9 cellular contexts compared by ENCODE assay signal in genomic region chrX:139931646-139932076, GRCh38. TPM values are rescaled to one million over a fixed set of nuclear protein-coding genes. Genes with fewer than 3 reads are reported as not detected.
A peak's percentile ranks its signal among the peaks of the same experiment; 100 is the strongest.
DNase-seq lines count a peak whose midpoint lies in the region; ATAC-seq, FAIRE-seq and TF ChIP-seq lines count a peak whose summit lies in the region.
"Had no signal": no experiment of that assay in that cellular context is flagged by ENCODE, and none has a peak within 500 bp of the region (broad histone marks: within the 10 kb centered on the region; RNA-seq: fewer than 3 reads in every experiment).

No MANE protein-coding gene starts in this region.

- DNase-seq in A549 (ENCODE audit: low read depth in 1 of 2, low spot score in 1 of 2) (no peak), HL-60 (ENCODE audit: low read depth in 1 of 2, low spot score in 1 of 2) (no peak), breast epithelium (ENCODE audit: low spot score in 2 of 2) (peak in 1 of 2 donors; percentile 19), mucosa of descending colon (no peak), DMS79 (lab: John Stamatoyannopoulos, UW) (no peak)
- DNase-seq in effector CD8-positive, alpha-beta T cell (lab: John Stamatoyannopoulos, UW): no peak
- DNase-seq in stimulated activated CD4-positive, alpha-beta T cell treated with anti-CD3 and anti-CD28 coated beads, Interleukin-12 subunit alpha, Interleukin-12 subunit beta, amount 100 ng/mL, for 4 hours: no peak

- H3K27ac ChIP-seq in A549 (peak overlapping the region; percentile 88 to 99), HL-60 (replicated peaks) (peak overlapping the region; percentile 58; the same call in 1 of the 2 replicates), breast epithelium (peak overlapping the region; percentile 96 to 98)

- POLR2A ChIA-PET in A549 (lab: Yijun Ruan, JAX): interaction anchor here (0.7 kb wide), 1 partner anchor 24 kb away, joined by 3 read pairs; no protein-coding TSS in a partner anchor

- 5% methylated on average over 16 of the region's 33 CpGs for WGBS in A549 (ENCODE audit: missing lambda C conversion rate)

- no peak for TF ChIP-seq RAD21 in A549 (conservative IDR thresholded peaks at IDR 0.05 in 1 of 2, IDR thresholded peaks at IDR 0.05 in 1 of 2)

- CTCF ChIA-PET in A549 (lab: Yijun Ruan, JAX): no interaction called here

- ATAC-seq in A549: peak in 1 of 2 experiments; percentile 0; a peak in 1 of 6 replicates
- ATAC-seq in mucosa of descending colon: no peak
- ATAC-seq in GM18870 (IDR thresholded peaks at IDR 0.05; ENCODE audit: unreplicated experiment): no peak

- H3K4me1 ChIP-seq in A549 (no peaks in the 10 kb centered on the region), breast epithelium (no peaks in the 10 kb centered on the region), mucosa of descending colon (ENCODE audit: low read depth) (no peaks in the 10 kb centered on the region)

- H3K9me3 ChIP-seq in A549 (no peaks in the 10 kb centered on the region), breast epithelium (no peaks in the 10 kb centered on the region), mucosa of descending colon (no peaks in the 10 kb centered on the region)

- H3K27me3 ChIP-seq in HL-60 (ENCODE audit: insufficient read depth, poor library complexity, severe bottlenecking): no peaks in the 10 kb centered on the region
- peaks cover 0 to 23% of the 10 kb centered on the region in 2 donors for H3K27me3 ChIP-seq in breast epithelium

- H3K4me3 ChIP-seq in A549 (peak overlapping the region; percentile 85), HL-60 (replicated peaks; ENCODE audit: insufficient read depth, low read length) (peak overlapping the region; percentile 56), breast epithelium (peak overlapping the region; percentile 73 to 80 (median 79)), mucosa of descending colon (peak overlapping the region; percentile 75)

- H3K4me2 ChIP-seq in A549: peak overlapping the region; percentile 93

- TF ChIP-seq POLR2A in A549 (IDR thresholded peaks at IDR 0.05; ENCODE audit: low read length) (no peak), breast epithelium (IDR thresholded peaks at IDR 0.05) (no peak)

- TF ChIP-seq CTCF in A549 (IDR thresholded peaks at IDR 0.05): no peak
- no peak for TF ChIP-seq CTCF in HL-60 (IDR thresholded peaks at IDR 0.05; ENCODE audit: insufficient read depth, low read length)
- no peak for TF ChIP-seq CTCF in breast epithelium (IDR thresholded peaks at IDR 0.05)
- TF ChIP-seq CTCF in mucosa of descending colon (IDR thresholded peaks at IDR 0.05): no peak

- no peak for FAIRE-seq in A549 (lab: Jason Lieb, UNC)
- FAIRE-seq: endometrium had no signal

- intact Hi-C loops in breast epithelium (cut with DNase I; ENCODE audit: low total_unique reads): loop anchor here (2.0 kb wide), 1 partner anchor 73 kb away; no protein-coding TSS in a partner anchor
- intact Hi-C loops in mucosa of descending colon (cut with DNase I, micrococcal nuclease): no loop called here

- no peaks in the 10 kb centered on the region for H3K36me3 ChIP-seq in breast epithelium
- no peaks in the 10 kb centered on the region for H3K36me3 ChIP-seq in mucosa of descending colon (ENCODE audit: low read depth)

- no peak for TF ChIP-seq EP300 in A549 (IDR thresholded peaks at IDR 0.05)

TF ChIP-seq in A549, 52 proteins besides CTCF, POLR2A, EP300 and RAD21:
- TF ChIP-seq NR3C1 (IDR thresholded peaks at IDR 0.05) (no peak), RARB (CRISPR knock-in tag; IDR thresholded peaks at IDR 0.05) (no peak), FOSL2 (IDR thresholded peaks at IDR 0.05) (no peak), FOSL2 (CRISPR knock-in tag; IDR thresholded peaks at IDR 0.05) (no peak), PHF8 (IDR thresholded peaks at IDR 0.05; ENCODE audit: borderline replicate concordance, low read depth) (no peak), EHF (CRISPR knock-in tag; IDR thresholded peaks at IDR 0.05) (no peak), MAZ (IDR thresholded peaks at IDR 0.05; ENCODE audit: borderline replicate concordance, low read depth, low read length) (no peak), SMC3 (IDR thresholded peaks at IDR 0.05) (no peak), POLR2AphosphoS2 (conservative IDR thresholded peaks at IDR 0.05; ENCODE audit: low read length) (no peak), GATA3 (IDR thresholded peaks at IDR 0.05; ENCODE audit: borderline replicate concordance) (no peak), ZNF302 (CRISPR knock-in tag; IDR thresholded peaks at IDR 0.05) (no peak), RNF2 (IDR thresholded peaks at IDR 0.05; ENCODE audit: borderline replicate concordance, low read depth) (no peak), BCL3 (IDR thresholded peaks at IDR 0.05) (no peak), CHD2 (IDR thresholded peaks at IDR 0.05; ENCODE audit: low read length, partially characterized antibody) (no peak), KDM5A (IDR thresholded peaks at IDR 0.05) (no peak)
- TF ChIP-seq, protein P1, sequence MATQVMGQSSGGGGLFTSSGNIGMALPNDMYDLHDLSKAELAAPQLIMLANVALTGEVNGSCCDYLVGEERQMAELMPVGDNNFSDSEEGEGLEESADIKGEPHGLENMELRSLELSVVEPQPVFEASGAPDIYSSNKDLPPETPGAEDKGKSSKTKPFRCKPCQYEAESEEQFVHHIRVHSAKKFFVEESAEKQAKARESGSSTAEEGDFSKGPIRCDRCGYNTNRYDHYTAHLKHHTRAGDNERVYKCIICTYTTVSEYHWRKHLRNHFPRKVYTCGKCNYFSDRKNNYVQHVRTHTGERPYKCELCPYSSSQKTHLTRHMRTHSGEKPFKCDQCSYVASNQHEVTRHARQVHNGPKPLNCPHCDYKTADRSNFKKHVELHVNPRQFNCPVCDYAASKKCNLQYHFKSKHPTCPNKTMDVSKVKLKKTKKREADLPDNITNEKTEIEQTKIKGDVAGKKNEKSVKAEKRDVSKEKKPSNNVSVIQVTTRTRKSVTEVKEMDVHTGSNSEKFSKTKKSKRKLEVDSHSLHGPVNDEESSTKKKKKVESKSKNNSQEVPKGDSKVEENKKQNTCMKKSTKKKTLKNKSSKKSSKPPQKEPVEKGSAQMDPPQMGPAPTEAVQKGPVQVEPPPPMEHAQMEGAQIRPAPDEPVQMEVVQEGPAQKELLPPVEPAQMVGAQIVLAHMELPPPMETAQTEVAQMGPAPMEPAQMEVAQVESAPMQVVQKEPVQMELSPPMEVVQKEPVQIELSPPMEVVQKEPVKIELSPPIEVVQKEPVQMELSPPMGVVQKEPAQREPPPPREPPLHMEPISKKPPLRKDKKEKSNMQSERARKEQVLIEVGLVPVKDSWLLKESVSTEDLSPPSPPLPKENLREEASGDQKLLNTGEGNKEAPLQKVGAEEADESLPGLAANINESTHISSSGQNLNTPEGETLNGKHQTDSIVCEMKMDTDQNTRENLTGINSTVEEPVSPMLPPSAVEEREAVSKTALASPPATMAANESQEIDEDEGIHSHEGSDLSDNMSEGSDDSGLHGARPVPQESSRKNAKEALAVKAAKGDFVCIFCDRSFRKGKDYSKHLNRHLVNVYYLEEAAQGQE (IDR thresholded peaks at IDR 0.05): no peak
- TF ChIP-seq, protein P2, sequence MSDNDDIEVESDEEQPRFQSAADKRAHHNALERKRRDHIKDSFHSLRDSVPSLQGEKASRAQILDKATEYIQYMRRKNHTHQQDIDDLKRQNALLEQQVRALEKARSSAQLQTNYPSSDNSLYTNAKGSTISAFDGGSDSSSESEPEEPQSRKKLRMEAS (IDR thresholded peaks at IDR 0.05): no peak

RNA-seq across cellular contexts. Expression of gene ATP11C, which starts 1.2 kb away (rescaled TPM):
- polyA plus RNA-seq in A549 (2011; rRNA removed): 28.6 and 34.3 TPM in 2 replicates
- polyA plus RNA-seq in A549 (2012; cell fraction: cytosol; rRNA removed): 5.0 and 5.2 TPM in 2 replicates
- 3.9 and 6.4 TPM in 2 replicates for polyA plus RNA-seq in A549 (2012; cell fraction: nucleus; rRNA removed)
- polyA plus RNA-seq in A549 (2017; fragmentation: RNase III; extraction: RNeasy Plus Mini Kit Qiagen cat#74134 plus additional on column Dnase treatment): 14.9 to 16.9 TPM (median 16.4 TPM) in 3 replicates
- polyA minus RNA-seq in A549 (2011; rRNA and poly(A)+ RNA removed): 13.3 and 13.8 TPM in 2 replicates
- total RNA-seq in breast epithelium: 10 to 100 TPM; 32.5 to 42.4 (median 34.1) TPM
- total RNA-seq in mucosa of descending colon: 10 to 100 TPM; 10.8 to 17.0 (median 13.1) TPM

RNA-seq across cellular contexts. Expression of gene CXorf66, which starts 33.7 kb away (rescaled TPM):
- polyA plus RNA-seq in A549 (2011; rRNA removed) (not detected in 2 replicates), A549 (2017; fragmentation: RNase III; extraction: RNeasy Plus Mini Kit Qiagen cat#74134 plus additional on column Dnase treatment) (not detected in 3 replicates)
- polyA plus RNA-seq in A549 (2012; cell fraction: cytosol; rRNA removed): not detected in 2 replicates
- polyA plus RNA-seq in A549 (2012; cell fraction: nucleus; rRNA removed): not detected in 2 replicates
- not detected in 2 replicates for polyA minus RNA-seq in A549 (2011; rRNA and poly(A)+ RNA removed)
- total RNA-seq in breast epithelium (not detected), mucosa of descending colon (not detected)
